ENCODE assay signal across 19 cellular contexts in genomic region chr4:130090427-130090826, GRCh38.
DNase-seq lines count a peak whose midpoint lies in the region; ATAC-seq and TF ChIP-seq lines count a peak whose summit lies in the region.
"Had no signal": no experiment of that assay in that cellular context is flagged by ENCODE, and none has a peak within 500 bp of the region (broad histone marks: within the 10 kb centered on the region; RNA-seq: fewer than 3 reads in every experiment).

No MANE protein-coding gene starts in this region.

- H3K4me3 ChIP-seq in right cardiac atrium (ENCODE audit: low read length) (no peak overlapping the region), sigmoid colon (no peak overlapping the region), upper lobe of right lung (no peak overlapping the region), gastrocnemius medialis (no peak overlapping the region)
- H3K4me3 ChIP-seq: A549; BLaER1 treated with 17β-estradiol and CSF1 and Interleukin-3, amounts not matched to agents 10 nM and 100 nM had no signal

- intact Hi-C loops in right cardiac atrium (cut with DNase I): no loop called here
- intact Hi-C loops in Right ventricle myocardium superior (cut with DNase I): no loop called here
- intact Hi-C loops in sigmoid colon (cut with DNase I): no loop called here
- intact Hi-C loops in upper lobe of right lung (cut with DNase I): no loop called here
- intact Hi-C loops in gastrocnemius medialis (cut with DNase I; ENCODE audit: low total_unique reads): no loop called here

- no peak for TF ChIP-seq EP300 in sigmoid colon (IDR thresholded peaks at IDR 0.05)

- no peaks in the 10 kb centered on the region for H3K9me3 ChIP-seq in right cardiac atrium (ENCODE audit: control insufficient read depth, low read length)
- no peaks in the 10 kb centered on the region for H3K9me3 ChIP-seq in sigmoid colon
- H3K9me3 ChIP-seq in upper lobe of right lung: no peaks in the 10 kb centered on the region
- no peaks in the 10 kb centered on the region for H3K9me3 ChIP-seq in gastrocnemius medialis
- H3K9me3 ChIP-seq: A549, Caco-2 had no signal

- WGBS in right cardiac atrium: 94% methylated on average over 22 of the region's 22 CpGs
- WGBS in sigmoid colon, 2 donors: 92 to 94% methylated on average over 22 of the region's 22 CpGs

- H3K27me3 ChIP-seq in right cardiac atrium (ENCODE audit: control insufficient read depth, insufficient read depth): no peaks in the 10 kb centered on the region
- H3K27me3 ChIP-seq in sigmoid colon: no peaks in the 10 kb centered on the region
- no peaks in the 10 kb centered on the region for H3K27me3 ChIP-seq in upper lobe of right lung
- H3K27me3 ChIP-seq in gastrocnemius medialis: no peaks in the 10 kb centered on the region
- H3K27me3 ChIP-seq: BLaER1 treated with 17β-estradiol and CSF1 and Interleukin-3, amounts not matched to agents 10 nM and 100 nM had no signal

- DNase-seq in activated gamma-delta T cell (lab: John Stamatoyannopoulos, UW) (peak; percentile 6), activated gamma-delta T cell treated with Interleukin-2 at 50 U/mL for 16 hours (no peak), right cardiac atrium (peak in 2 of 3 donors; percentile 22 to 31), Right ventricle myocardium superior (no peak), sigmoid colon (peak; percentile 53), upper lobe of right lung (peak; percentile 59), gastrocnemius medialis (no peak)
- DNase-seq: AML-193; Caco-2; Calu3; CD4-positive, alpha-beta T cell; CD8-positive, alpha-beta T cell; DMS79 treated with DMSO at 0.1 percent for 48 hours; GF-D8 had no signal

- H3K4me1 ChIP-seq in right cardiac atrium (ENCODE audit: control insufficient read depth, insufficient read depth, low read length) (no peaks in the 10 kb centered on the region), sigmoid colon (no peaks in the 10 kb centered on the region), upper lobe of right lung (no peaks in the 10 kb centered on the region), gastrocnemius medialis (no peaks in the 10 kb centered on the region)
- H3K4me1 ChIP-seq: A549; BLaER1 treated with 17β-estradiol and CSF1 and Interleukin-3, amounts not matched to agents 10 nM and 100 nM; Caco-2 had no signal

- no peak for TF ChIP-seq POLR2A in sigmoid colon (IDR thresholded peaks at IDR 0.05)
- TF ChIP-seq POLR2A in gastrocnemius medialis (IDR thresholded peaks at IDR 0.05): no peak

- TF ChIP-seq CTCF in sigmoid colon (IDR thresholded peaks at IDR 0.05): no peak
- no peak for TF ChIP-seq CTCF in upper lobe of right lung (IDR thresholded peaks at IDR 0.05)
- TF ChIP-seq CTCF in gastrocnemius medialis (IDR thresholded peaks at IDR 0.05 in 4 of 5, conservative IDR thresholded peaks at IDR 0.05 in 1 of 5): no peak

- peak in 1 of 2 donors; percentile 29 for ATAC-seq in right cardiac atrium
- ATAC-seq in Right ventricle myocardium superior (ENCODE audit: poor library complexity): no peak
- ATAC-seq in upper lobe of right lung: peak; percentile 28
- ATAC-seq in gastrocnemius medialis: no peak
- no peak for ATAC-seq in HG03565 (IDR thresholded peaks at IDR 0.05; ENCODE audit: unreplicated experiment)
- ATAC-seq: A549; CD8-positive, alpha-beta T cell had no signal

- in situ Hi-C loops in gastrocnemius medialis (cut with MboI; ENCODE audit: low sequenced_read_pairs in 4 of 4): loop anchor here in 1 of 4 donors (25.0 kb wide), 1 partner anchor 103 kb away; no protein-coding TSS in a partner anchor

- no peaks in the 10 kb centered on the region for H3K36me3 ChIP-seq in sigmoid colon
- H3K36me3 ChIP-seq in upper lobe of right lung: no peaks in the 10 kb centered on the region
- H3K36me3 ChIP-seq in gastrocnemius medialis: no peaks in the 10 kb centered on the region
- H3K36me3 ChIP-seq: BLaER1 treated with 17β-estradiol and CSF1 and Interleukin-3, amounts not matched to agents 10 nM and 100 nM had no signal

- H3K27ac ChIP-seq in right cardiac atrium (ENCODE audit: low read length) (no peak overlapping the region), sigmoid colon (no peak overlapping the region), upper lobe of right lung (no peak overlapping the region), gastrocnemius medialis (no peak overlapping the region)
- H3K27ac ChIP-seq: 22Rv1; A549; BLaER1 treated with 17β-estradiol and CSF1 and Interleukin-3, amounts not matched to agents 10 nM and 100 nM; C4-2B had no signal

Comparison
In these comparisons a context has a peak if more than half of its experiments do, and no peak if none do; other contexts are left out.
1. DNase-seq: peak in activated gamma-delta T cell (single experiment), right cardiac atrium (2 of 3), sigmoid colon (single experiment) and upper lobe of right lung (single experiment); none in activated gamma-delta T cell treated with Interleukin-2 at 50 U/mL for 16 hours (single experiment), Right ventricle myocardium superior (single experiment) and gastrocnemius medialis (0 of 2).